Comparison of ENCODE assay signal across 20 cellular contexts in the genomic region with DNA sequence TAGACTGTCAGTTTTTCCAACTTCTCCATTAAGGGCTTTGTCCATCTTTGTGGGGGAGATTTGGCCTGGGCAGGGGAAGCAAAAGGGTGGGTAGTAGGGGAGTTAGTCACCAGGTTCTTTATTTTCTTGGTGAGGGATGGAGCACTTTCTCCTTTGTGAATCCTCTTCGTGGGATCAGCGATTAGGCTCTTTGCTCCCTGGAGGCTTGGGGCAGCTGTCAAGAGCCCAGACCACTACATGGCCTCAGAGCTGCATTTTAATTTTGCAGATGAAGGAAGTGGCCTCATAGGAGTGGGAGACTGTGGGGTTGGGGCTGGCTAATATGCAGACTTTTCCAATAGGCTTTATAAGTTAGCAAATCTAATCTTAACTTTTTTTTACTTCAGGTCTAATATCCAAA.
"Had no signal": no experiment of that assay in that cellular context is flagged by ENCODE, and none has a peak within 500 bp of the region (broad histone marks: within the 10 kb centered on the region; RNA-seq: fewer than 3 reads in every experiment).

No MANE protein-coding gene starts in this region.

- DNase-seq: colonic mucosa; cortex of kidney; effector CD8-positive, alpha-beta T cell; effector memory CD8-positive, alpha-beta T cell; foreskin keratinocyte; head of caudate nucleus; heart right ventricle; hippocampal formation; left cardiac atrium; left lung; left ventricle myocardium superior; lower lobe of right lung; mesenchymal stem cell; mucosa of descending colon; naive B cell; naive thymus-derived CD8-positive, alpha-beta T cell had no signal

- H3K36me3 Mint-ChIP-seq: mesothelial cell of epicardium; naive B cell; naive thymus-derived CD8-positive, alpha-beta T cell had no signal

- H3K4me3 ChIP-seq: colonic mucosa, esophagus muscularis mucosa, gastroesophageal sphincter, heart right ventricle, left lung, lower lobe of right lung, mucosa of descending colon had no signal

- H3K4me1 Mint-ChIP-seq: naive B cell; naive thymus-derived CD8-positive, alpha-beta T cell had no signal

- H3K4me1 ChIP-seq: colonic mucosa, esophagus muscularis mucosa, foreskin keratinocyte, gastroesophageal sphincter, heart right ventricle, left lung, lower lobe of right lung had no signal

- H3K4me3 Mint-ChIP-seq: dendritic cell treated with granulocyte-macrophage colony-stimulating factor and Interleukin-4, amounts not matched to agents 40 ng/mL and 50 ng/mL, for 4 days; effector memory CD8-positive, alpha-beta T cell; mesothelial cell of epicardium; naive B cell had no signal

- H3K27ac Mint-ChIP-seq: dendritic cell treated with granulocyte-macrophage colony-stimulating factor and Interleukin-4, amounts not matched to agents 40 ng/mL and 50 ng/mL, for 4 days; effector memory CD8-positive, alpha-beta T cell; mesothelial cell of epicardium; naive B cell; naive thymus-derived CD8-positive, alpha-beta T cell had no signal

- H3K27me3 ChIP-seq: colonic mucosa, esophagus muscularis mucosa, foreskin keratinocyte, gastroesophageal sphincter, heart right ventricle, left lung had no signal

- H3K9me3 ChIP-seq: colonic mucosa, esophagus muscularis mucosa, gastroesophageal sphincter, left lung, lower lobe of right lung, mucosa of descending colon had no signal

- H3K27me3 Mint-ChIP-seq: dendritic cell treated with granulocyte-macrophage colony-stimulating factor and Interleukin-4, amounts not matched to agents 40 ng/mL and 50 ng/mL, for 4 days; effector memory CD8-positive, alpha-beta T cell; naive B cell; naive thymus-derived CD8-positive, alpha-beta T cell had no signal

- H3K27ac ChIP-seq: colonic mucosa, esophagus muscularis mucosa, foreskin keratinocyte, gastroesophageal sphincter, heart right ventricle, left lung, lower lobe of right lung had no signal

- H3K9me3 Mint-ChIP-seq: dendritic cell treated with granulocyte-macrophage colony-stimulating factor and Interleukin-4, amounts not matched to agents 40 ng/mL and 50 ng/mL, for 4 days had no signal

- H3K36me3 ChIP-seq: colonic mucosa, esophagus muscularis mucosa, gastroesophageal sphincter, heart right ventricle, left lung, lower lobe of right lung had no signal
